Comparison of ENCODE assay signal across 8 cellular contexts in the genomic region with DNA sequence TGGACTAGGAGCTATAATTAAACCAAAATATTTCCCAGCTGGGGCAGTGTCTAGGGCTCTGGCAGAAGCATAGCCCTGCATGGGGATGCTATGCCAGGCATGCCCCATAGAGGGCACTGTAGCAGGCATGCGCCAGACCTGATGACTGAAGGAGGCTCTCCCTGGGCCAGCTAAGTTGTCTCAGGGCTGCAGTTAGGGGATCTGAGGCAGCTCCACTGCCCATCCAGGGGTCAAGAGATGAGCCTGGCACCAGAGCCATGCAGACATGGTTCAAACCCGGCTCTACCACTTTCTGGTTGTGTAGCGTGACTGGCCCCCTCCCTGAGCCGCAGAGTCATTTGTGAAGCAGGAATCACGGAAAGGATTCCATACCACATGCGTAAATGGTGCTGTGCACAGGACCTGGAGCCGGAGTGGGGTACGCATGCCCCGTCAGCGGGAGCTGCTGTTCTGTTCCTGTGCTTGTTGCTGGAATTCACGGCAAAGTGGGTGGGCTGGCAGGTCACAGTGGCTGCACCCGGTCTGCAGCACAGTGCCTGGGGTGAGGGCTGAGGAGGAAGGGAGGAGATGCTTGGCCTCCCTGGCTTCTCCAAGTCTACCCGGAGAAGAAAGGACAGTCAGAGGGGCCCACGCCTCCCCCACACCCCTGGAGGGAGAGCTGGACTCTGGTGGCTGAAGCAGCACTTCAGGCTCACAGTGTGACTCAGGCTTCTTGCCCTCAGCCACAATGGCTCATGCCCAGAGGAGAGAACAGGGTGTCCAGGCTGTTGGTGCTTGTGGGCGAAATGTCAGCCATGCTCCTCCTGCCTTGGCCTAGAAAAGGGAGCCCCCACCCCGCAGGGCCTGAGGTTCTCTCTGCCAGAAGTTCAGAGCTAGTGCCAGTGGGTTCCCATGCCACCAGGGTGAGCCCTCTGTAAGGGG. TPM values are rescaled to one million over a fixed set of nuclear protein-coding genes. Genes with fewer than 3 reads are reported as not detected.
DNase-seq lines count a peak whose midpoint lies in the region; ATAC-seq lines count a peak whose summit lies in the region.

No MANE protein-coding gene starts in this region.

- ATAC-seq in GM18511 (IDR thresholded peaks at IDR 0.05; ENCODE audit: unreplicated experiment) = peak; percentile 73

- peak; percentile 57 for DNase-seq in ACHN
- peak; percentile 63 for DNase-seq in KBM-7
- DNase-seq in activated CD4-positive, alpha-beta T cell treated with anti-CD3 and anti-CD28 coated beads for 48 hours = peak; percentile 83
- DNase-seq in dermis blood vessel endothelial cell = peak; percentile 79
- DNase-seq in medulla oblongata (ENCODE audit: extremely low spot score) = peak; percentile 55
- DNase-seq in stimulated activated CD8-positive, alpha-beta memory T cell treated with anti-CD3 and anti-CD28 coated beads, Interleukin-2, amount 100 ng/mL, for 48 hours (ENCODE audit: low read depth in 2 of 2) = peak; percentile 41 to 65
- DNase-seq in NCI-H1092 treated with DMSO at 0.1 percent for 48 hours (lab: John Stamatoyannopoulos, UW) = no peak

- in situ Hi-C loops in ACHN (cut with HindIII; ENCODE audit: low pct_ligation_motif_present, low pct_unique_long_range_greater_than_20kb, low sequenced_read_pairs) = no loop called here
- in situ Hi-C loops in KBM-7 (cut with MboI; ENCODE audit: low pct_unique_long_range_greater_than_20kb, low sequenced_read_pairs) = no loop called here

RNA-seq across cellular contexts. Expression of a gene that starts 43.1 kb away (rescaled TPM):
- total RNA-seq in dermis blood vessel endothelial cell = 1.7 and 10.6 TPM in 2 replicates
